ENCODE assay signal across 6 cellular contexts in genomic region chr1:155126494-155127104, GRCh38. TPM values are rescaled to one million over a fixed set of nuclear protein-coding genes. Genes with fewer than 3 reads are reported as not detected.
A peak's percentile ranks its signal among the peaks of the same experiment; 100 is the strongest.
DNase-seq lines count a peak whose midpoint lies in the region; ATAC-seq and TF ChIP-seq lines count a peak whose summit lies in the region.

No MANE protein-coding gene starts in this region.

- peaks cover 36% of the 10 kb centered on the region for H3K4me1 Mint-ChIP-seq in endodermal cell

- no peaks in the 10 kb centered on the region for H3K79me2 ChIP-seq in parathyroid adenoma

- no peaks in the 10 kb centered on the region for H3K9me3 ChIP-seq in SJSA1 (replicated peaks)
- H3K9me3 ChIP-seq in endodermal cell (ENCODE audit: control insufficient read depth, low read length), result no peaks in the 10 kb centered on the region
- no peaks in the 10 kb centered on the region for H3K9me3 ChIP-seq in parathyroid adenoma (ENCODE audit: control insufficient read depth, low read length)

- H3K9ac ChIP-seq in endodermal cell (ENCODE audit: extremely low read depth, low read length, poor library complexity, severe bottlenecking) (peak overlapping the region; percentile 15), parathyroid adenoma (no peak overlapping the region)

- peak; percentile 42 for DNase-seq in GM06990 (ENCODE audit: extremely low read depth, insufficient read length)
- peak in 1 of 2 experiments; percentile 55 for DNase-seq in SJSA1 (ENCODE audit: low read depth in 1 of 2, low spot score in 2 of 2)
- peak; percentile 81 for DNase-seq in endodermal cell
- DNase-seq in GDM1 (lab: John Stamatoyannopoulos, UW), result no peak

- H3K27me3 Mint-ChIP-seq in endodermal cell (ENCODE audit: insufficient read depth), result peaks cover 90% of the 10 kb centered on the region

- H3K4me2 ChIP-seq in parathyroid adenoma (ENCODE audit: low read length), result peak overlapping the region; percentile 57

- H3K27ac ChIP-seq in SJSA1 (no peak overlapping the region; the same call in 1 of the 2 replicates), endodermal cell (ENCODE audit: low read depth, low read length) (no peak overlapping the region), parathyroid adenoma (no peak overlapping the region)

- H3K36me3 Mint-ChIP-seq in endodermal cell (ENCODE audit: low read depth), result peaks cover under 1% of the 10 kb centered on the region

- H3K27ac Mint-ChIP-seq in endodermal cell, result no peak overlapping the region

- H3K27me3 ChIP-seq in GM06990 (replicated peaks; ENCODE audit: control insufficient read depth, insufficient read depth, low read length), result no peaks in the 10 kb centered on the region; the same call in 1 of the 2 replicates
- H3K27me3 ChIP-seq in SJSA1 (replicated peaks), result peaks cover 23% of the 10 kb centered on the region
- peaks cover 72% of the 10 kb centered on the region for H3K27me3 ChIP-seq in endodermal cell (ENCODE audit: control insufficient read depth, insufficient read depth, low read length, poor library complexity, severe bottlenecking)
- no peaks in the 10 kb centered on the region for H3K27me3 ChIP-seq in parathyroid adenoma (ENCODE audit: control insufficient read depth, insufficient read depth, low read length)

- peak overlapping the region; percentile 65 for H3K4me3 ChIP-seq in GM06990 (replicated peaks; ENCODE audit: low read depth, low read length)
- H3K4me3 ChIP-seq in SJSA1, result peak overlapping the region; percentile 37
- H3K4me3 ChIP-seq in endodermal cell (ENCODE audit: low read length), result peak overlapping the region; percentile 78
- peak overlapping the region; percentile 75 for H3K4me3 ChIP-seq in parathyroid adenoma (ENCODE audit: low read depth, low read length)

- H3K9me3 Mint-ChIP-seq in endodermal cell, result no peaks in the 10 kb centered on the region

- no peaks in the 10 kb centered on the region for H3K36me3 ChIP-seq in GM06990 (ENCODE audit: control insufficient read depth, insufficient read depth, low read length)
- no peaks in the 10 kb centered on the region for H3K36me3 ChIP-seq in SJSA1
- H3K36me3 ChIP-seq in endodermal cell (ENCODE audit: control insufficient read depth, insufficient read depth, low read length), result no peaks in the 10 kb centered on the region
- no peaks in the 10 kb centered on the region for H3K36me3 ChIP-seq in parathyroid adenoma (ENCODE audit: control insufficient read depth, insufficient read depth, low read length)

- peak overlapping the region; percentile 50 for H3K4me3 Mint-ChIP-seq in endodermal cell

- peak overlapping the region; percentile 77 for H2AFZ ChIP-seq in parathyroid adenoma

- 2 to 4% methylated on average over 20 to 36 of the region's 36 CpGs for WGBS in endodermal cell (ENCODE audit: insufficient coverage in 1 of 2, insufficient read length in 1 of 2), 2 experiments

- TF ChIP-seq CTCF in GM06990 (IDR thresholded peaks at IDR 0.05; ENCODE audit: insufficient read depth, low read length, poor library complexity, severe bottlenecking), result no peak
- no peak for TF ChIP-seq CTCF in endodermal cell (conservative IDR thresholded peaks at IDR 0.05)
- TF ChIP-seq CTCF in parathyroid adenoma (IDR thresholded peaks at IDR 0.05), result no peak

- no peak for ATAC-seq in GM18858 (IDR thresholded peaks at IDR 0.05; ENCODE audit: unreplicated experiment)

- H3K4me1 ChIP-seq in SJSA1 (replicated peaks) (peaks cover 65% of the 10 kb centered on the region), endodermal cell (ENCODE audit: control insufficient read depth, insufficient read depth, low read length) (peaks cover 17% of the 10 kb centered on the region), parathyroid adenoma (peaks cover 2% of the 10 kb centered on the region)

RNA-seq across cellular contexts. Expression of gene EFNA1, which starts 1.1 kb away (rescaled TPM):
- total RNA-seq in SJSA1 (2014; rRNA removed; shearing (Covaris generic)), result 0.89 and 0.91 TPM in 2 replicates
- 1 to 10 TPM; 3.6 to 5.0 TPM for total RNA-seq in endodermal cell
- 4.0 TPM for polyA plus RNA-seq in endodermal cell (2013, experiment 1 of 2)
- 4.6 TPM for polyA plus RNA-seq in endodermal cell (2013, experiment 2 of 2)

RNA-seq across cellular contexts. Expression of gene SLC50A1, which starts 9.1 kb away (rescaled TPM):
- total RNA-seq in SJSA1 (2014; rRNA removed; shearing (Covaris generic)), result 9.9 and 23.4 TPM in 2 replicates
- total RNA-seq in endodermal cell, result 10 to 100 TPM; 25.1 to 29.8 TPM
- polyA plus RNA-seq in endodermal cell (2013, experiment 1 of 2), result 32.0 TPM
- 27.5 TPM for polyA plus RNA-seq in endodermal cell (2013, experiment 2 of 2)

RNA-seq across cellular contexts. Expression of gene DPM3, which starts 13.7 kb away (rescaled TPM):
- total RNA-seq in SJSA1 (2014; rRNA removed; shearing (Covaris generic)), result 40.7 and 76.6 TPM in 2 replicates
- total RNA-seq in endodermal cell, result 10 to 100 TPM; 48.8 to 73.4 TPM
- polyA plus RNA-seq in endodermal cell (2013, experiment 1 of 2), result 89.8 TPM
- 83.0 TPM for polyA plus RNA-seq in endodermal cell (2013, experiment 2 of 2)

RNA-seq across cellular contexts. Expression of gene KRTCAP2, which starts 46.5 kb away (rescaled TPM):
- total RNA-seq in SJSA1 (2014; rRNA removed; shearing (Covaris generic)), result 61.7 and 94.8 TPM in 2 replicates
- 100 to 1,000 TPM; 143 to 152 TPM for total RNA-seq in endodermal cell
- 161 TPM for polyA plus RNA-seq in endodermal cell (2013, experiment 1 of 2)
- polyA plus RNA-seq in endodermal cell (2013, experiment 2 of 2), result 154 TPM

RNA-seq across cellular contexts. Expression of gene TRIM46, which starts 47.0 kb away (rescaled TPM):
- 0.21 and 1.1 TPM in 2 replicates for total RNA-seq in SJSA1 (2014; rRNA removed; shearing (Covaris generic))
- 1 to 10 TPM; 5.1 to 7.1 TPM for total RNA-seq in endodermal cell
- 9.8 TPM for polyA plus RNA-seq in endodermal cell (2013, experiment 1 of 2)
- 9.5 TPM for polyA plus RNA-seq in endodermal cell (2013, experiment 2 of 2)
